ENCODE assay signal across 8 cellular contexts in the genomic region with DNA sequence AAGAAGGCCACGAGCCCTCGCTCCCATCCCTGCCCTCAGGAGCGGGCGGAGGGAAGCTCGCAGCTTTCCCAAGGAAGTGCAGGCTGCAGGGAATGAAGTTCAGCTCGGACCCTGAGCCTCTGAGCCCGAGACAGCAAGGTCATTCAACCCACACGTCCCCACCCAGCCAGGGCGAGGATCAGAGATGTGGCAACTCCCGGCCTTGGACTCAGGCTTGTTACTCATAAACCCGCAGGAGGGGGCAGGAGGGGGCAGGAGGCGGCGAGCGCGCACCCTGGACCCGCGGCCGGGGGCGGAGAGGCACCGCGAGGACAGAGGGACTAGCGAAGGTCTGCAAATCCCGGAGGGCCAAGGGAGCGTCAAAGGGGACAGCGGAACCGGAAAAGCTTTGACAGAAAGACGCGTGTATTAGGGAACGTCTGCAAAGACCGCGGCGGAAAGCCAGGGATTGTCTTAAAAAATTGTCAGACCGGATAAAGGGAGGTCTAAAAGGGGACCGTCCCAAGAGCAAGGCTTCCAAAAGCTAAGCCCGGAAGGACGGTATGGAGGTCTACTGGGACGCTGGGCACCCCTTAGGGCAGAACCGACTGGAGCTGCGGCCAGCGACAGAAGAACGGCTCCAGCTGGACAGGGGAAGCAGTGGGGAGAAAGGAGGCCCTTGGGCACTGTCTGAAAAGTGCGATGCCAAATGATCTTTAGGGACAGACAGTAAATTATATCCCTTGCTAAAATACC. TPM values are rescaled to one million over a fixed set of nuclear protein-coding genes. Genes with fewer than 3 reads are reported as not detected.
DNase-seq lines count a peak whose midpoint lies in the region; ATAC-seq and TF ChIP-seq lines count a peak whose summit lies in the region.

No MANE protein-coding gene starts in this region.

- peaks cover 10 to 16% of the 10 kb centered on the region in 2 experiments; a peak in 2 of 4 replicates for H3K79me1 ChIP-seq in IMR-90 (ENCODE audit: low read depth in 1 of 2, low read length in 2 of 2)

- H3K9me1 ChIP-seq in IMR-90 (ENCODE audit: insufficient read depth, low read length) = peaks cover 8% of the 10 kb centered on the region; the same call in 1 of the 2 replicates

- peak; percentile 39 for ATAC-seq in GM21528 (IDR thresholded peaks at IDR 0.05; ENCODE audit: low FRiP score, unreplicated experiment)
- peak; percentile 52 for ATAC-seq in IMR-90 (ENCODE audit: low read depth)
- ATAC-seq in activated T-cell treated with anti-CD3 and anti-CD28 coated beads, Interleukin-2, amount 50 U/mL, for 4 hours = peak; percentile 27 to 33

- peak overlapping the region; percentile 98 for H4K91ac ChIP-seq in IMR-90 (ENCODE audit: insufficient read depth, low read depth, low read length)

- H4K5ac ChIP-seq in IMR-90 (ENCODE audit: low read depth, low read length) = peak overlapping the region; percentile 51

- H3K27me3 Mint-ChIP-seq in activated T-cell treated with anti-CD3 and anti-CD28 coated beads, Interleukin-2, amount 50 U/mL, for 4 hours (ENCODE audit: low read depth) = no peaks in the 10 kb centered on the region

- peak overlapping the region; percentile 90 for H2BK5ac ChIP-seq in IMR-90 (ENCODE audit: low read depth, low read length, poor library complexity, severe bottlenecking)

- peaks cover 22% of the 10 kb centered on the region for H3K36me3 Mint-ChIP-seq in activated T-cell treated with anti-CD3 and anti-CD28 coated beads, Interleukin-2, amount 50 U/mL, for 4 hours (ENCODE audit: insufficient read depth)

- H3K23ac ChIP-seq in IMR-90 (ENCODE audit: low read depth, low read length) = peak overlapping the region; percentile 95

- H4K8ac ChIP-seq in IMR-90 (ENCODE audit: low read depth in 2 of 2, low read length in 2 of 2) = peak overlapping the region; percentile 94 to 99

- H3K36me3 ChIP-seq in IMR-90 (ENCODE audit: control insufficient read depth, insufficient read depth, low read length) (peaks cover 7% of the 10 kb centered on the region; the same call in 1 of the 2 replicates), PC-9 (ENCODE audit: low read depth) (peaks cover 8% of the 10 kb centered on the region; the same call in 1 of the 2 replicates), esophagus muscularis mucosa (peaks cover 12 to 24% (median 21%) of the 10 kb centered on the region in 4 donors)

- peak overlapping the region; percentile 94 for H3K56ac ChIP-seq in IMR-90 (ENCODE audit: extremely low read depth, insufficient read depth, low read length)

- peaks cover 23% of the 10 kb centered on the region for H3F3A ChIP-seq in PC-9 (ENCODE audit: insufficient read depth, low read depth)

- TF ChIP-seq EP300 in esophagus muscularis mucosa (IDR thresholded peaks at IDR 0.05) = no peak

- DNase-seq in D341Med (ENCODE audit: low spot score) (peak; percentile 85), IMR-90 (peak; percentile 87), PC-9 (peak; percentile 58 to 64), esophagus muscularis mucosa (ENCODE audit: extremely low spot score) (peak; percentile 98), myocyte (ENCODE audit: low read depth) (peak; percentile 94)
- DNase-seq in activated T-cell treated with anti-CD3 and anti-CD28 coated beads, Interleukin-2, amount 50 U/mL, for 4 hours = peak; percentile 58
- DNase-seq in stimulated activated CD8-positive, alpha-beta memory T cell treated with anti-CD3 and anti-CD28 coated beads, Interleukin-7, amount 100 ng/mL, for 4 hours (ENCODE audit: low read depth in 2 of 2) = peak; percentile 58 to 61

- H2AK9ac ChIP-seq in IMR-90 (replicated peaks; ENCODE audit: low read depth, low read length, poor library complexity) = peak overlapping the region; percentile 99

- no peak for TF ChIP-seq CTCF in IMR-90 (conservative IDR thresholded peaks at IDR 0.05; ENCODE audit: low read depth, low read length)
- no peak for TF ChIP-seq CTCF in PC-9 (conservative IDR thresholded peaks at IDR 0.05)
- TF ChIP-seq CTCF in esophagus muscularis mucosa (IDR thresholded peaks at IDR 0.05) = no peak

- POLR2A ChIA-PET in IMR-90 (lab: Charles Lee; ENCODE audit: unreplicated experiment) = interaction anchor here (1.0 to 1.8 kb wide), 2 partner anchors 22 to 33 kb away, joined by 6 to 7 read pairs; a partner anchor contains a TSS
- POLR2A ChIA-PET in PC-9 (lab: Charles Lee; ENCODE audit: unreplicated experiment) = interaction anchor here (0.6 to 1.5 kb wide), 5 partner anchors 16 to 99 kb away, joined by 4 to 26 read pairs (median 4); a partner anchor contains a TSS

- H4K20me1 ChIP-seq in IMR-90 (ENCODE audit: insufficient read depth, low read length) (no peaks in the 10 kb centered on the region), PC-9 (ENCODE audit: insufficient read depth) (no peaks in the 10 kb centered on the region)

- H2AK5ac ChIP-seq in IMR-90 (ENCODE audit: low read depth, low read length) = peak overlapping the region; percentile 72

- TF ChIP-seq POLR2A in IMR-90 (IDR thresholded peaks at IDR 0.05; ENCODE audit: low read depth, low read length) = peak; percentile 69; the same call in 1 of the 2 replicates
- no peak for TF ChIP-seq POLR2A in esophagus muscularis mucosa (IDR thresholded peaks at IDR 0.05; ENCODE audit: low read depth)

- no peaks in the 10 kb centered on the region for H3K9me2 ChIP-seq in PC-9 (ENCODE audit: insufficient read depth)

- peak overlapping the region; percentile 33; the same call in 1 of the 3 replicates for H2BK15ac ChIP-seq in IMR-90 (ENCODE audit: low read depth, low read length)

- BruUV-seq in IMR-90 (replicated peaks; lab: Mats Ljungman, UMichigan) (no TSS peak), PC-9 (replicated peaks; lab: Mats Ljungman, UMichigan) (TSS peak; percentile 83)

- H2AFZ ChIP-seq in IMR-90 (replicated peaks; ENCODE audit: low read length, poor library complexity) (peak overlapping the region; percentile 98), PC-9 (peak overlapping the region; percentile 92)

- TF ChIP-seq RAD21 in IMR-90 (IDR thresholded peaks at IDR 0.05; ENCODE audit: low read length) = no peak

- peaks cover 13% of the 10 kb centered on the region for H3K79me2 ChIP-seq in PC-9 (ENCODE audit: low read depth)

- 0% methylated on average over 24 of the region's 42 CpGs; no CpG with 5 or more reads in 1 of the 2 experiments for WGBS in IMR-90 (ENCODE audit: extremely low coverage in 2 of 2, insufficient read length in 1 of 2), 2 experiments
- WGBS in esophagus muscularis mucosa = under 1% methylated on average over 24 of the region's 42 CpGs

- H3K4me1 ChIP-seq in IMR-90 (ENCODE audit: control insufficient read depth, insufficient read depth, low read length) (peaks cover 3% of the 10 kb centered on the region; the same call in 1 of the 2 replicates), PC-9 (replicated peaks; ENCODE audit: insufficient read depth) (peaks cover 27% of the 10 kb centered on the region), esophagus muscularis mucosa (peaks cover 22 to 25% (median 25%) of the 10 kb centered on the region in 4 donors)

- no peaks in the 10 kb centered on the region for H3K9me3 ChIP-seq in IMR-90 (ENCODE audit: control insufficient read depth, insufficient read depth, low read length)
- no peaks in the 10 kb centered on the region for H3K9me3 ChIP-seq in PC-9 (ENCODE audit: insufficient read depth, low read depth)
- no peaks in the 10 kb centered on the region for H3K9me3 ChIP-seq in esophagus muscularis mucosa

- H3K27me3 ChIP-seq in IMR-90 (ENCODE audit: control insufficient read depth, insufficient read depth, low read length) (no peaks in the 10 kb centered on the region), PC-9 (ENCODE audit: insufficient read depth, low read depth) (no peaks in the 10 kb centered on the region), esophagus muscularis mucosa (no peaks in the 10 kb centered on the region)

- H3K4me1 Mint-ChIP-seq in activated T-cell treated with anti-CD3 and anti-CD28 coated beads, Interleukin-2, amount 50 U/mL, for 4 hours (ENCODE audit: low read depth) = peaks cover 33% of the 10 kb centered on the region

- H3K4me2 ChIP-seq in IMR-90 (ENCODE audit: low read depth, low read length) (peak overlapping the region; percentile 73), PC-9 (peak overlapping the region; percentile 79)

- H3K14ac ChIP-seq in IMR-90 (replicated peaks; ENCODE audit: low read depth, low read length) = peak overlapping the region; percentile 78

- dilution Hi-C loops in IMR-90 (cut with HindIII; ENCODE audit: low sequenced_read_pairs, unreplicated experiment) = no loop called here

- H3K4me3 Mint-ChIP-seq in activated T-cell treated with anti-CD3 and anti-CD28 coated beads, Interleukin-2, amount 50 U/mL, for 4 hours = peak overlapping the region; percentile 93

- peak overlapping the region; percentile 50 for H2BK20ac ChIP-seq in IMR-90 (ENCODE audit: low read depth, low read length)

- H3K4me3 ChIP-seq in IMR-90 (ENCODE audit: insufficient read depth, low read depth, low read length) = peak overlapping the region; percentile 69
- peak overlapping the region; percentile 69 for H3K4me3 ChIP-seq in PC-9
- H3K4me3 ChIP-seq in esophagus muscularis mucosa = peak overlapping the region; percentile 63 to 96 (median 67)

- intact Hi-C loops in IMR-90 (cut with micrococcal nuclease) = loop anchor here (1.0 to 2.0 kb wide), 2 partner anchors 27 to 47 kb away; a partner anchor contains a TSS
- intact Hi-C loops in PC-9 (cut with micrococcal nuclease; ENCODE audit: unreplicated experiment) = loop anchor here (1.0 kb wide), 1 partner anchor 32 kb away; a partner anchor contains a TSS
- intact Hi-C loops in esophagus muscularis mucosa (cut with DNase I) = loop anchor here (1.0 kb wide), 1 partner anchor 22 kb away; a partner anchor contains a TSS

- peak overlapping the region; percentile 87 for H3K27ac ChIP-seq in IMR-90 (ENCODE audit: insufficient read depth, low read length)
- peak overlapping the region; percentile 69 for H3K27ac ChIP-seq in PC-9
- peak overlapping the region; percentile 93 to 98 (median 97) for H3K27ac ChIP-seq in esophagus muscularis mucosa (replicated peaks in 1 of 4)

- H3K18ac ChIP-seq in IMR-90 (ENCODE audit: low read depth, low read length) = peak overlapping the region; percentile 46

- H3K9ac ChIP-seq in IMR-90 (ENCODE audit: low read depth, low read length) = peak overlapping the region; percentile 76

- no peaks in the 10 kb centered on the region for H3K9me3 Mint-ChIP-seq in activated T-cell treated with anti-CD3 and anti-CD28 coated beads, Interleukin-2, amount 50 U/mL, for 4 hours

- H2BK120ac ChIP-seq in IMR-90 (ENCODE audit: low read depth, low read length) = peak overlapping the region; percentile 86

- peak overlapping the region; percentile 97 for H3K4ac ChIP-seq in IMR-90 (ENCODE audit: low read depth, low read length)

- CTCF ChIA-PET in IMR-90 (lab: Yijun Ruan, JAX) (interaction anchor here (0.7 to 1.8 kb wide), 4 partner anchors 8 to 55 kb away, joined by 3 to 7 read pairs (median 4); a partner anchor contains a TSS), PC-9 (lab: Charles Lee) (interaction anchor here (0.5 to 1.1 kb wide), 4 partner anchors 22 to 1059 kb away, joined by 3 to 5 read pairs (median 4); a partner anchor contains a TSS)

- in situ Hi-C loops in IMR-90 (cut with MboI; ENCODE audit: low sequenced_read_pairs) = no loop called here

RNA-seq across cellular contexts. Expression of a gene that starts 0.6 kb away (rescaled TPM):
- 46.7 and 52.0 TPM in 2 replicates for total RNA-seq in IMR-90 (2012; rRNA removed)
- 19.0 and 21.0 TPM in 2 replicates for polyA plus RNA-seq in IMR-90 (2012; rRNA removed)
- 24.4 and 34.6 TPM in 2 replicates for polyA plus RNA-seq in IMR-90 (2012; cell fraction: cytosol; rRNA removed)
- 24.9 and 32.5 TPM in 2 replicates for polyA plus RNA-seq in IMR-90 (2012; cell fraction: nucleus; rRNA removed; ENCODE audit: low replicate concordance)
- total RNA-seq in PC-9 (2021) = 52.7 and 87.6 TPM in 2 replicates
- 10 to 100 TPM; 45.7 to 57.6 (median 50.7) TPM for total RNA-seq in activated T-cell treated with anti-CD3 and anti-CD28 coated beads, Interleukin-2, amount 50 U/mL, for 4 hours
- total RNA-seq in esophagus muscularis mucosa = 10 to 100 TPM; 56.0 to 74.9 (median 66.8) TPM
- 94.6 and 112 TPM in 2 replicates for total RNA-seq in myocyte
- 54.3 TPM for polyA plus RNA-seq in myocyte (2012)

RNA-seq across cellular contexts. Expression of a gene that starts 0.8 kb away (rescaled TPM):
- total RNA-seq in IMR-90 (2012; rRNA removed) (0.18 and 0.28 TPM in 2 replicates), PC-9 (2021) (1.2 and 2.3 TPM in 2 replicates), esophagus muscularis mucosa (1 to 10 TPM; 1.8 to 3.3 (median 3.0) TPM), myocyte (4.3 and 4.5 TPM in 2 replicates)
- 0.70 and 0.85 TPM in 2 replicates for polyA plus RNA-seq in IMR-90 (2012; rRNA removed)
- 0.38 and 1.2 TPM in 2 replicates for polyA plus RNA-seq in IMR-90 (2012; cell fraction: cytosol; rRNA removed)
- polyA plus RNA-seq in IMR-90 (2012; cell fraction: nucleus; rRNA removed; ENCODE audit: low replicate concordance) = 0.44 and 0.69 TPM in 2 replicates
- total RNA-seq in activated T-cell treated with anti-CD3 and anti-CD28 coated beads, Interleukin-2, amount 50 U/mL, for 4 hours = 1 to 10 TPM; 1.2 to 2.3 (median 1.4) TPM
- 1.1 TPM for polyA plus RNA-seq in myocyte (2012)

RNA-seq across cellular contexts. Expression of a gene that starts 16.5 kb away (rescaled TPM):
- total RNA-seq in IMR-90 (2012; rRNA removed) (not detected in 2 replicates), PC-9 (2021) (0.48 and 0.72 TPM in 2 replicates), esophagus muscularis mucosa (under 1 TPM in 3 of 4 donors, not detected in 1; 0.34 to 0.83 (median 0.52) TPM), myocyte (144 and 180 TPM in 2 replicates)
- not detected in 2 replicates for polyA plus RNA-seq in IMR-90 (2012; rRNA removed)
- 0.09 TPM in 1 of 2 replicates, not detected in the other for polyA plus RNA-seq in IMR-90 (2012; cell fraction: cytosol; rRNA removed)
- polyA plus RNA-seq in IMR-90 (2012; cell fraction: nucleus; rRNA removed; ENCODE audit: low replicate concordance) = 1.3 and 2.4 TPM in 2 replicates
- 1 to 10 TPM in 1 of 3 donors, under 1 TPM in 2; 0.38 to 1.3 (median 0.69) TPM for total RNA-seq in activated T-cell treated with anti-CD3 and anti-CD28 coated beads, Interleukin-2, amount 50 U/mL, for 4 hours
- polyA plus RNA-seq in myocyte (2012) = 14.7 TPM

RNA-seq across cellular contexts. Expression of a gene that starts 19.9 kb away (rescaled TPM):
- total RNA-seq in IMR-90 (2012; rRNA removed) = 11.1 and 13.4 TPM in 2 replicates
- polyA plus RNA-seq in IMR-90 (2012; rRNA removed) = 23.9 and 29.4 TPM in 2 replicates
- 22.8 and 50.7 TPM in 2 replicates for polyA plus RNA-seq in IMR-90 (2012; cell fraction: cytosol; rRNA removed)
- 32.9 and 58.5 TPM in 2 replicates for polyA plus RNA-seq in IMR-90 (2012; cell fraction: nucleus; rRNA removed; ENCODE audit: low replicate concordance)
- total RNA-seq in PC-9 (2021) = 77.4 and 113 TPM in 2 replicates
- total RNA-seq in activated T-cell treated with anti-CD3 and anti-CD28 coated beads, Interleukin-2, amount 50 U/mL, for 4 hours = 10 to 100 TPM; 38.7 to 69.4 (median 47.9) TPM
- total RNA-seq in esophagus muscularis mucosa = 10 to 100 TPM in 3 of 4 donors, 1 to 10 TPM in 1; 9.1 to 20.7 (median 12.5) TPM
- 8.2 and 8.7 TPM in 2 replicates for total RNA-seq in myocyte
- polyA plus RNA-seq in myocyte (2012) = 76.6 TPM

RNA-seq across cellular contexts. Expression of a gene that starts 22.0 kb away (rescaled TPM):
- total RNA-seq in IMR-90 (2012; rRNA removed) = 42.8 and 55.3 TPM in 2 replicates
- polyA plus RNA-seq in IMR-90 (2012; rRNA removed) = 97.9 and 106 TPM in 2 replicates
- polyA plus RNA-seq in IMR-90 (2012; cell fraction: cytosol; rRNA removed) = 63.5 and 137 TPM in 2 replicates
- polyA plus RNA-seq in IMR-90 (2012; cell fraction: nucleus; rRNA removed; ENCODE audit: low replicate concordance) = 39.9 and 96.7 TPM in 2 replicates
- 172 and 174 TPM in 2 replicates for total RNA-seq in PC-9 (2021)
- total RNA-seq in activated T-cell treated with anti-CD3 and anti-CD28 coated beads, Interleukin-2, amount 50 U/mL, for 4 hours = 100 to 1,000 TPM; 354 to 391 (median 378) TPM
- 100 to 1,000 TPM; 129 to 158 (median 143) TPM for total RNA-seq in esophagus muscularis mucosa
- total RNA-seq in myocyte = 423 and 428 TPM in 2 replicates
- 192 TPM for polyA plus RNA-seq in myocyte (2012)

Comparison
In these comparisons a context has a peak if more than half of its experiments do, and no peak if none do; other contexts are left out.
1. Peak in every context shown above with its lines: DNase-seq, ATAC-seq, H3K4me3 ChIP-seq and H3K27ac ChIP-seq.
2. RNA of a gene that starts 16.5 kb away (total RNA-seq): 144 to 180 TPM in myocyte; 0.48 to 0.72 TPM in PC-9, 0.38 to 1.3 TPM in activated T-cell treated with anti-CD3 and anti-CD28 coated beads, Interleukin-2, amount 50 U/mL, for 4 hours, 0.34 to 0.83 TPM in esophagus muscularis mucosa and not detected in IMR-90; every median in the first group is over 10 times any median in the second.